ENCODE assay signal across 1 cellular context in genomic region chr2:195779491-195779890, GRCh38.
TF ChIP-seq lines count a peak whose summit lies in the region.

No MANE protein-coding gene starts in this region.

TF ChIP-seq in K562, 482 proteins besides CTCF, POLR2A, EP300 and RAD21 (continued from another document):
- TF ChIP-seq, protein P1, sequence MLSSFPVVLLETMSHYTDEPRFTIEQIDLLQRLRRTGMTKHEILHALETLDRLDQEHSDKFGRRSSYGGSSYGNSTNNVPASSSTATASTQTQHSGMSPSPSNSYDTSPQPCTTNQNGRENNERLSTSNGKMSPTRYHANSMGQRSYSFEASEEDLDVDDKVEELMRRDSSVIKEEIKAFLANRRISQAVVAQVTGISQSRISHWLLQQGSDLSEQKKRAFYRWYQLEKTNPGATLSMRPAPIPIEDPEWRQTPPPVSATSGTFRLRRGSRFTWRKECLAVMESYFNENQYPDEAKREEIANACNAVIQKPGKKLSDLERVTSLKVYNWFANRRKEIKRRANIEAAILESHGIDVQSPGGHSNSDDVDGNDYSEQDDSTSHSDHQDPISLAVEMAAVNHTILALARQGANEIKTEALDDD (IDR thresholded peaks at IDR 0.05): no peak
- TF ChIP-seq POLR2G (IDR thresholded peaks at IDR 0.05; ENCODE audit: low read depth, low read length): no peak
